Comparison of ENCODE assay signal across 15 cellular contexts in the genomic region with DNA sequence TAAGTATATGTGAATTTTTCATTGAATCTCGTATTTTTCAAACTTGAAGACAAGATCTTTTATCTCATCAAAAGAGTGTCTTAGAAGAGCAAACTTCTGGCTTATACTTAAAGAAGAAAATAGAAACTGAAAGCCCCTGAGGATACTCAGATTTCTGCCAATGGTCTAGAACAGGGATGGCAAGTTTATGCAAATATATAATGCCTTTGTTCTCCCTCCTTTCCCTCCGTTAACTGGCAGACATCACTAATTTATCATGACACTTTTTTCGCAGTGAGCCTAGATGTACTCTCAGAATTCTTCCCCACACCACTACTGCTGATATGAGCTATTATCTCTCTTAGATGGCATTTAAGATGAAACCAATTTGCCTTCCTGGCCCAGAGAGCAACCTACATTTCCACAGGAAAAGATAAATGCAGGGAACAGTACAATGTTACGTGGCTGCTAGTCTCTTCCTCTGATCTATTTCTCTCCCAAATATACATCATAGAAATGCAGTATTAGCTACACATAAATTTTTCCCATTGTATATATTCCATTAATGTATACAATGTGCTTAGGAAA. TPM values are rescaled to one million over a fixed set of nuclear protein-coding genes. Genes with fewer than 3 reads are reported as not detected.
A peak's percentile ranks its signal among the peaks of the same experiment; 100 is the strongest.
DNase-seq lines count a peak whose midpoint lies in the region; ATAC-seq and TF ChIP-seq lines count a peak whose summit lies in the region.
"Had no signal": no experiment of that assay in that cellular context is flagged by ENCODE, and none has a peak within 500 bp of the region (broad histone marks: within the 10 kb centered on the region; RNA-seq: fewer than 3 reads in every experiment).

No MANE protein-coding gene starts in this region.

- BruUV-seq in PC-3 (replicated peaks; lab: Mats Ljungman, UMichigan): no TSS peak

- H3K4me3 ChIP-seq in PC-3 (ENCODE audit: low read length): no peak overlapping the region
- H3K4me3 ChIP-seq: esophagus squamous epithelium, SK-N-MC, skin epidermis had no signal

- DNase-seq in germinal center (ENCODE audit: low spot score) (peak; percentile 25), PC-3 (no peak), kidney tubule cell (ENCODE audit: low spot score) (no peak), cardiac septum (ENCODE audit: low spot score) (no peak)
- no peak for DNase-seq in stimulated activated CD8-positive, alpha-beta memory T cell treated with anti-CD3 and anti-CD28 coated beads, Interleukin-4, amount 100 ng/mL, for 48 hours
- DNase-seq: esophagus squamous epithelium, mammary epithelial cell, NCI-H1048, NCI-H524, nucleus accumbens had no signal

- ATAC-seq in GM18858 (IDR thresholded peaks at IDR 0.05; ENCODE audit: unreplicated experiment) (peak; percentile 65), GM21737 (IDR thresholded peaks at IDR 0.05; ENCODE audit: unreplicated experiment) (peak; percentile 81), HG03442 (IDR thresholded peaks at IDR 0.05; ENCODE audit: unreplicated experiment) (peak; percentile 65), PC-3 (no peak)

- H3K9me2 ChIP-seq in PC-3 (replicated peaks; ENCODE audit: low read length): no peaks in the 10 kb centered on the region

- H3K4me2 ChIP-seq in PC-3 (ENCODE audit: low read length): no peak overlapping the region

- intact Hi-C loops in PC-3 (cut with micrococcal nuclease): no loop called here
- intact Hi-C loops in cardiac septum (cut with DNase I): no loop called here

- CTCF ChIA-PET in PC-3 (lab: Charles Lee): no interaction called here

- H3K36me3 ChIP-seq in PC-3 (ENCODE audit: low read depth, low read length): no peaks in the 10 kb centered on the region
- H3K36me3 ChIP-seq: esophagus squamous epithelium had no signal

- H2AFZ ChIP-seq in PC-3 (ENCODE audit: low read length): no peak overlapping the region

- H3K9ac ChIP-seq in PC-3 (ENCODE audit: low read length): no peak overlapping the region

- H3K27ac ChIP-seq in PC-3 (ENCODE audit: low read length): no peak overlapping the region
- H3K27ac ChIP-seq: esophagus squamous epithelium, SK-N-MC, skin epidermis had no signal

- H3K27me3 ChIP-seq in PC-3 (ENCODE audit: low read length): peaks cover 52% of the 10 kb centered on the region
- H3K27me3 ChIP-seq: esophagus squamous epithelium had no signal

- no peaks in the 10 kb centered on the region for H4K20me1 ChIP-seq in PC-3 (ENCODE audit: low read length)

- no peaks in the 10 kb centered on the region for H3F3A ChIP-seq in PC-3 (ENCODE audit: low read length, unreplicated experiment)

- no peaks in the 10 kb centered on the region for H3K9me3 ChIP-seq in PC-3 (ENCODE audit: low read length)
- H3K9me3 ChIP-seq: esophagus squamous epithelium had no signal

- no peaks in the 10 kb centered on the region for H3K79me2 ChIP-seq in PC-3 (ENCODE audit: low read length)

- no peak for TF ChIP-seq CTCF in PC-3 (conservative IDR thresholded peaks at IDR 0.05; ENCODE audit: low read depth, low read length)

- POLR2A ChIA-PET in PC-3 (lab: Charles Lee; ENCODE audit: unreplicated experiment): no interaction called here

- H3K4me1 ChIP-seq in PC-3 (ENCODE audit: insufficient read depth, low read length): no peaks in the 10 kb centered on the region
- H3K4me1 ChIP-seq: esophagus squamous epithelium had no signal

RNA-seq across cellular contexts. Expression of a gene that starts 40.0 kb away (rescaled TPM):
- total RNA-seq in PC-3 (2014; rRNA removed) (32.7 and 36.7 TPM in 2 replicates), cardiac septum (83.8 TPM)
